9 cellular contexts compared by ENCODE assay signal in the genomic region with DNA sequence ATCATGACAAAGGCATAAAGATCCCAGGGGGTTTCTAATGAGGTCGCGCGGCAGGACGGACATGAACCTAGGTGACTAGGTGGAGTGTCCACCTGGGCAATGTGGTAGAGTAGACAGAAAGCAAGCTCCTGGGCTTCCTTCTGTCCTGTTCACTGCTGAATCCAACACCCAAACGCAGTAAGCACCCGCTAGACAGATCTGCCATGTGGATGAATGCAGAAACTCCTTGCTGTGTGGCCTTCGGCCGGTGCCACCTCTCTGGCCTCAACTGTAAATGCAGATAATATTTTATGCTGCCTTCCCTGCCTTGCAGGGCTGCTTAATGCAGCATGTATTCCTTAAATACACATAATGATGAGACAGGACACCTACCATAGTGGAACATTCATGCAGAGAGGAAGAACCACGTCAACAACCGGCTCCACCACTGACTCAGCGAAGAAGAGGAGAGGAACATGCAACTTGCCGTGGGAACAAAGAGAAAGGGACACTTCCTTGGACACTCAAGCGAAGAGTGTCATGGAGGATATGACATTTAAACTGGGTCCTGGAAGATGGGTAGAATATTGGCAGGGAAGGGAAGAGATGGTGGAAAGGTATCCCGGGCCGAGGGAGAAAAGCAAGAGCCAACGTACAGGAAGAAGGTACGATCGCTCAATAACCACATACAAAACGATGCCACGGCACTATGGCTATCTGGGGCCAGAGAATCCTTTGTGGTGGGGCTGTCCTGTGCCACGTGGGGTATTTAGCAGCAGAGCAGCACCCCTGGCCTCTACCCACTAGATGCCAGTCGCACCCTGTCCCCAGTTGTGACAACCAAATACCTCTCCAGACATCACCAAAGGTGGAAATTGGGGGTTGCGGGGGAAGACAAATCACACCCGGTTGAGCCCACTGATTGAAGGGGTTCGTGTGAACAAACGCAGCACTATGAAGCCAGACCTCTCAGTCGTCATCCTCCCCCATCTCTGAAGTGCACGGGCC. TPM values are rescaled to one million over a fixed set of nuclear protein-coding genes. Genes with fewer than 3 reads are reported as not detected.
A peak's percentile ranks its signal among the peaks of the same experiment; 100 is the strongest.
DNase-seq lines count a peak whose midpoint lies in the region; ATAC-seq and TF ChIP-seq lines count a peak whose summit lies in the region.
"Had no signal": no experiment of that assay in that cellular context is flagged by ENCODE, and none has a peak within 500 bp of the region (broad histone marks: within the 10 kb centered on the region; RNA-seq: fewer than 3 reads in every experiment).

No MANE protein-coding gene starts in this region.

- H3K36me3 ChIP-seq in RWPE2 (ENCODE audit: low read depth), result peaks cover 91% of the 10 kb centered on the region
- H3K36me3 ChIP-seq in osteoblast (ENCODE audit: insufficient read depth, low read length), result peaks cover 31% of the 10 kb centered on the region

- H3K4me3 ChIP-seq in RWPE2 (ENCODE audit: severe bottlenecking), result no peak overlapping the region
- no peak overlapping the region for H3K4me3 ChIP-seq in choroid plexus epithelial cell (ENCODE audit: low read depth, low read length)
- H3K4me3 ChIP-seq in osteoblast (ENCODE audit: insufficient read depth, low read length), result no peak overlapping the region

- H3K27me3 ChIP-seq in RWPE2 (ENCODE audit: insufficient read depth, poor library complexity, severe bottlenecking), result no peaks in the 10 kb centered on the region
- H3K27me3 ChIP-seq in osteoblast (ENCODE audit: insufficient read depth, low read length), result no peaks in the 10 kb centered on the region

- peaks cover 85% of the 10 kb centered on the region for H4K20me1 ChIP-seq in osteoblast (ENCODE audit: insufficient read depth, low read length)

- no peaks in the 10 kb centered on the region for H3K9me3 ChIP-seq in RWPE2 (ENCODE audit: severe bottlenecking)
- no peaks in the 10 kb centered on the region for H3K9me3 ChIP-seq in osteoblast (ENCODE audit: low read depth, low read length)

- intact Hi-C loops in head of caudate nucleus (cut with DNase I), result no loop called here

- H3K4me2 ChIP-seq in osteoblast (ENCODE audit: insufficient read depth, low read length), result peak overlapping the region; percentile 42

- DNase-seq in RWPE2 (ENCODE audit: low spot score) (no peak), choroid plexus epithelial cell (ENCODE audit: low read depth) (peak; percentile 63), osteoblast (ENCODE audit: insufficient read length, low spot score, missing footprints) (peak; percentile 60), hypothalamus (lab: John Stamatoyannopoulos, UW) (no peak), NCI-H1048 (lab: John Stamatoyannopoulos, UW) (no peak), head of caudate nucleus (no peak)
- DNase-seq: Karpas-422 had no signal

- no peak overlapping the region for H2AFZ ChIP-seq in osteoblast (ENCODE audit: low read length)

- H3K4me1 ChIP-seq in RWPE2 (ENCODE audit: insufficient read depth, poor library complexity, severe bottlenecking) (peaks cover 95% of the 10 kb centered on the region), osteoblast (ENCODE audit: insufficient read depth, low read length) (peaks cover 92% of the 10 kb centered on the region)

- TF ChIP-seq CTCF in C4-2B (conservative IDR thresholded peaks at IDR 0.05) (no peak), RWPE2 (IDR thresholded peaks at IDR 0.05; ENCODE audit: poor library complexity, severe bottlenecking) (no peak), choroid plexus epithelial cell (conservative IDR thresholded peaks at IDR 0.05; ENCODE audit: low read depth, low read length) (no peak), osteoblast (IDR thresholded peaks at IDR 0.05; ENCODE audit: extremely low read depth, low read depth, low read length) (no peak)

- peaks cover 99% of the 10 kb centered on the region for H3K79me2 ChIP-seq in osteoblast (ENCODE audit: insufficient read depth, low read length)

- ATAC-seq in RWPE2 (ENCODE audit: low read depth) (no peak), GM21390 (IDR thresholded peaks at IDR 0.05; ENCODE audit: unreplicated experiment) (no peak)

- 0 out of 2 replicates have a peak overlapping the region, but pooled peaks have one; percentile 3 for H3K27ac ChIP-seq in C4-2B
- peak overlapping the region; percentile 96 for H3K27ac ChIP-seq in RWPE2 (ENCODE audit: poor library complexity, severe bottlenecking)
- peak overlapping the region; percentile 92 for H3K27ac ChIP-seq in osteoblast (ENCODE audit: low read depth, low read length)

RNA-seq across cellular contexts. Expression of a gene that starts 30.8 kb away (rescaled TPM):
- 796 and 964 TPM in 2 replicates for total RNA-seq in osteoblast

Comparison
In these comparisons a context has a peak if more than half of its experiments do, and no peak if none do; other contexts are left out.
1. H3K27ac ChIP-seq: peak in every context shown above with its lines; median percentile 96 in RWPE2; 92 in osteoblast; 3 in C4-2B.
2. DNase-seq: peak in choroid plexus epithelial cell (single experiment) and osteoblast (single experiment); none in RWPE2 (single experiment), hypothalamus (0 of 51), NCI-H1048 (single experiment) and head of caudate nucleus (0 of 42).